Comparison of ENCODE assay signal across 17 cellular contexts in the genomic region with DNA sequence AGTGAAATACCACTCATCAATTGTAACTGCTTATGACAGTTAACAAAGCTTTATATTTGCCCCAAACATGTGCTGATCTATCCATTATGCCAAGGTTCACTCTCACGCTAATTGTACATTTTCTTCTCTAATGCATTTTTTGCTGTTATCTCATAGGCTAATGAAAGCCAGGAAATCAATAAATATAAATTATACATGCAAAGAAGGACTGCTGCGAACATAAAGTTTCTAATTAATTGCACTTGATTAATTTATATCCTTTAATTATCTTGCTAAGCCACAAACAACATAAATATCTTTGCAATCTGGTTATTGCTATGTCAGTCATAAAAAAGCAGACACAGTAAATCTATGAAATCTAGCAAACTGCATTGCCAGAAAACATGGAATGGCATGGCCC.
DNase-seq lines count a peak whose midpoint lies in the region; ATAC-seq and TF ChIP-seq lines count a peak whose summit lies in the region.
"Had no signal": no experiment of that assay in that cellular context is flagged by ENCODE, and none has a peak within 500 bp of the region (broad histone marks: within the 10 kb centered on the region; RNA-seq: fewer than 3 reads in every experiment).

No MANE protein-coding gene starts in this region.

- TF ChIP-seq POLR2A in ovary (IDR thresholded peaks at IDR 0.05): no peak

- H3K4me3 Mint-ChIP-seq in glutamatergic neuron (ENCODE audit: unreplicated experiment): no peak overlapping the region
- no peak overlapping the region for H3K4me3 Mint-ChIP-seq in activated CD4-positive, alpha-beta T cell treated with anti-CD3 and anti-CD28 coated beads, Interleukin-2, amount 10 ng/mL, durations not matched to agents 24 days and 14 days
- H3K4me3 Mint-ChIP-seq: B cell; CD4-positive, alpha-beta T cell; CD8-positive, alpha-beta T cell had no signal

- H3K36me3 ChIP-seq in KMS-11 (ENCODE audit: insufficient read depth) (no peaks in the 10 kb centered on the region), ovary (no peaks in the 10 kb centered on the region)
- H3K36me3 ChIP-seq: BLaER1 treated with 17β-estradiol and CSF1 and Interleukin-3, amounts not matched to agents 10 nM and 100 nM had no signal

- TF ChIP-seq CTCF in KMS-11 (conservative IDR thresholded peaks at IDR 0.05; ENCODE audit: low read depth, low read length): no peak
- TF ChIP-seq CTCF in glutamatergic neuron (IDR thresholded peaks at IDR 0.05; ENCODE audit: partially characterized antibody, unreplicated experiment): no peak
- no peak for TF ChIP-seq CTCF in ovary (IDR thresholded peaks at IDR 0.05)

- 85 to 95% (median 90%) methylated on average over 2 of the region's 2 CpGs for WGBS in ovary, 3 donors

- H3K9me3 ChIP-seq in ovary: no peaks in the 10 kb centered on the region
- H3K9me3 ChIP-seq: A549; BLaER1 treated with 17β-estradiol and CSF1 and Interleukin-3, amounts not matched to agents 10 nM and 100 nM; Caco-2 had no signal

- no peaks in the 10 kb centered on the region for H4K20me1 ChIP-seq in KMS-11 (ENCODE audit: insufficient read depth)
- H4K20me1 ChIP-seq: BLaER1 treated with 17β-estradiol and CSF1 and Interleukin-3, amounts not matched to agents 10 nM and 100 nM had no signal

- H2AFZ ChIP-seq in KMS-11 (ENCODE audit: low read depth): no peak overlapping the region

- peaks cover 6% of the 10 kb centered on the region for H3K9me3 Mint-ChIP-seq in glutamatergic neuron (ENCODE audit: unreplicated experiment)
- no peaks in the 10 kb centered on the region for H3K9me3 Mint-ChIP-seq in activated CD4-positive, alpha-beta T cell treated with anti-CD3 and anti-CD28 coated beads, Interleukin-2, amount 10 ng/mL, durations not matched to agents 24 days and 14 days

- H3K27me3 Mint-ChIP-seq in glutamatergic neuron (ENCODE audit: unreplicated experiment): peaks cover 4% of the 10 kb centered on the region
- no peaks in the 10 kb centered on the region for H3K27me3 Mint-ChIP-seq in activated CD4-positive, alpha-beta T cell treated with anti-CD3 and anti-CD28 coated beads, Interleukin-2, amount 10 ng/mL, durations not matched to agents 24 days and 14 days
- H3K27me3 Mint-ChIP-seq: B cell; CD4-positive, alpha-beta T cell had no signal

- no peak for ATAC-seq in SK-N-SH treated with all-trans-retinoic acid at 6 μM for 48 hours
- ATAC-seq: A549; CD8-positive, alpha-beta T cell had no signal

- no peaks in the 10 kb centered on the region for H3K79me2 ChIP-seq in KMS-11 (ENCODE audit: insufficient read depth, low read depth)

- intact Hi-C loops in ovary (cut with DNase I): no loop called here
- intact Hi-C loops in activated CD4-positive, alpha-beta T cell treated with anti-CD3 and anti-CD28 coated beads, Interleukin-2, amount 10 ng/mL, durations not matched to agents 24 days and 14 days (cut with micrococcal nuclease): no loop called here

- no peak for TF ChIP-seq EP300 in ovary (IDR thresholded peaks at IDR 0.05)

- H3K27me3 ChIP-seq in KMS-11 (ENCODE audit: insufficient read depth, low read depth): no peaks in the 10 kb centered on the region
- no peaks in the 10 kb centered on the region for H3K27me3 ChIP-seq in ovary
- H3K27me3 ChIP-seq: BLaER1 treated with 17β-estradiol and CSF1 and Interleukin-3, amounts not matched to agents 10 nM and 100 nM had no signal

- H3K4me3 ChIP-seq in KMS-11 (IDR thresholded peaks at IDR 0.05; ENCODE audit: insufficient read depth, low read depth, low read length) (no peak overlapping the region), ovary (no peak overlapping the region)
- H3K4me3 ChIP-seq: A549; BLaER1 treated with 17β-estradiol and CSF1 and Interleukin-3, amounts not matched to agents 10 nM and 100 nM had no signal

- peak overlapping the region; percentile 98 for H3K27ac Mint-ChIP-seq in glutamatergic neuron (ENCODE audit: unreplicated experiment)
- H3K27ac Mint-ChIP-seq in activated CD4-positive, alpha-beta T cell treated with anti-CD3 and anti-CD28 coated beads, Interleukin-2, amount 10 ng/mL, durations not matched to agents 24 days and 14 days: no peak overlapping the region
- H3K27ac Mint-ChIP-seq: B cell; CD4-positive, alpha-beta T cell; CD8-positive, alpha-beta T cell had no signal

- peak overlapping the region; percentile 24; the same call in 1 of the 2 replicates for H3K4me2 ChIP-seq in KMS-11
- H3K4me2 ChIP-seq: A549; BLaER1 treated with 17β-estradiol and CSF1 and Interleukin-3, amounts not matched to agents 10 nM and 100 nM had no signal

- peaks cover 60% of the 10 kb centered on the region for H3K4me1 Mint-ChIP-seq in glutamatergic neuron (ENCODE audit: low read depth, unreplicated experiment)
- no peaks in the 10 kb centered on the region for H3K4me1 Mint-ChIP-seq in activated CD4-positive, alpha-beta T cell treated with anti-CD3 and anti-CD28 coated beads, Interleukin-2, amount 10 ng/mL, durations not matched to agents 24 days and 14 days
- H3K4me1 Mint-ChIP-seq: B cell had no signal

- H3K27ac ChIP-seq in KMS-11 (no peak overlapping the region), ovary (no peak overlapping the region)
- H3K27ac ChIP-seq: 22Rv1; A549; BLaER1 treated with 17β-estradiol and CSF1 and Interleukin-3, amounts not matched to agents 10 nM and 100 nM; C4-2B had no signal

- H3K4me1 ChIP-seq in KMS-11 (ENCODE audit: low read depth, poor library complexity, severe bottlenecking) (peaks cover 48% of the 10 kb centered on the region), ovary (ENCODE audit: insufficient read depth) (no peaks in the 10 kb centered on the region)
- H3K4me1 ChIP-seq: A549, Caco-2 had no signal

- DNase-seq in glutamatergic neuron (no peak), ovary (no peak)
- no peak for DNase-seq in activated CD4-positive, alpha-beta T cell treated with anti-CD3 and anti-CD28 coated beads, Interleukin-2, amount 10 ng/mL, durations not matched to agents 24 days and 14 days
- DNase-seq: AML-193; Caco-2; Calu3; CD4-positive, alpha-beta T cell; CD8-positive, alpha-beta T cell; DMS79 treated with DMSO at 0.1 percent for 48 hours; GF-D8 had no signal

- no peaks in the 10 kb centered on the region for H3K36me3 Mint-ChIP-seq in glutamatergic neuron (ENCODE audit: unreplicated experiment)
- H3K36me3 Mint-ChIP-seq in activated CD4-positive, alpha-beta T cell treated with anti-CD3 and anti-CD28 coated beads, Interleukin-2, amount 10 ng/mL, durations not matched to agents 24 days and 14 days (ENCODE audit: low read depth): no peaks in the 10 kb centered on the region
- H3K36me3 Mint-ChIP-seq: CD8-positive, alpha-beta T cell had no signal

- H3K9ac ChIP-seq in KMS-11: no peak overlapping the region
- H3K9ac ChIP-seq: BLaER1 treated with 17β-estradiol and CSF1 and Interleukin-3, amounts not matched to agents 10 nM and 100 nM had no signal

TF ChIP-seq in SK-N-SH treated with all-trans-retinoic acid at 6 μM for 48 hours, 23 proteins besides CTCF, POLR2A, EP300 and RAD21:
- TF ChIP-seq ZNF70 (CRISPR knock-in tag; IDR thresholded peaks at IDR 0.05) (no peak), ZNF565 (CRISPR knock-in tag; conservative IDR thresholded peaks at IDR 0.05; ENCODE audit: low read depth) (no peak), TCF4 (CRISPR knock-in tag; IDR thresholded peaks at IDR 0.05; ENCODE audit: borderline replicate concordance) (peak; percentile 88), PPARA (CRISPR knock-in tag; IDR thresholded peaks at IDR 0.05; ENCODE audit: borderline replicate concordance) (no peak)
- TF ChIP-seq, protein P1, sequence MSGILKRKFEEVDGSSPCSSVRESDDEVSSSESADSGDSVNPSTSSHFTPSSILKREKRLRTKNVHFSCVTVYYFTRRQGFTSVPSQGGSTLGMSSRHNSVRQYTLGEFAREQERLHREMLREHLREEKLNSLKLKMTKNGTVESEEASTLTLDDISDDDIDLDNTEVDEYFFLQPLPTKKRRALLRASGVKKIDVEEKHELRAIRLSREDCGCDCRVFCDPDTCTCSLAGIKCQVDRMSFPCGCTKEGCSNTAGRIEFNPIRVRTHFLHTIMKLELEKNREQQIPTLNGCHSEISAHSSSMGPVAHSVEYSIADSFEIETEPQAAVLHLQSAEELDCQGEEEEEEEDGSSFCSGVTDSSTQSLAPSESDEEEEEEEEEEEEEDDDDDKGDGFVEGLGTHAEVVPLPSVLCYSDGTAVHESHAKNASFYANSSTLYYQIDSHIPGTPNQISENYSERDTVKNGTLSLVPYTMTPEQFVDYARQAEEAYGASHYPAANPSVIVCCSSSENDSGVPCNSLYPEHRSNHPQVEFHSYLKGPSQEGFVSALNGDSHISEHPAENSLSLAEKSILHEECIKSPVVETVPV (CRISPR knock-in tag; IDR thresholded peaks at IDR 0.05): 0 out of 2 replicates have a peak, but pooled peaks have one; percentile 52
- TF ChIP-seq, protein P2, sequence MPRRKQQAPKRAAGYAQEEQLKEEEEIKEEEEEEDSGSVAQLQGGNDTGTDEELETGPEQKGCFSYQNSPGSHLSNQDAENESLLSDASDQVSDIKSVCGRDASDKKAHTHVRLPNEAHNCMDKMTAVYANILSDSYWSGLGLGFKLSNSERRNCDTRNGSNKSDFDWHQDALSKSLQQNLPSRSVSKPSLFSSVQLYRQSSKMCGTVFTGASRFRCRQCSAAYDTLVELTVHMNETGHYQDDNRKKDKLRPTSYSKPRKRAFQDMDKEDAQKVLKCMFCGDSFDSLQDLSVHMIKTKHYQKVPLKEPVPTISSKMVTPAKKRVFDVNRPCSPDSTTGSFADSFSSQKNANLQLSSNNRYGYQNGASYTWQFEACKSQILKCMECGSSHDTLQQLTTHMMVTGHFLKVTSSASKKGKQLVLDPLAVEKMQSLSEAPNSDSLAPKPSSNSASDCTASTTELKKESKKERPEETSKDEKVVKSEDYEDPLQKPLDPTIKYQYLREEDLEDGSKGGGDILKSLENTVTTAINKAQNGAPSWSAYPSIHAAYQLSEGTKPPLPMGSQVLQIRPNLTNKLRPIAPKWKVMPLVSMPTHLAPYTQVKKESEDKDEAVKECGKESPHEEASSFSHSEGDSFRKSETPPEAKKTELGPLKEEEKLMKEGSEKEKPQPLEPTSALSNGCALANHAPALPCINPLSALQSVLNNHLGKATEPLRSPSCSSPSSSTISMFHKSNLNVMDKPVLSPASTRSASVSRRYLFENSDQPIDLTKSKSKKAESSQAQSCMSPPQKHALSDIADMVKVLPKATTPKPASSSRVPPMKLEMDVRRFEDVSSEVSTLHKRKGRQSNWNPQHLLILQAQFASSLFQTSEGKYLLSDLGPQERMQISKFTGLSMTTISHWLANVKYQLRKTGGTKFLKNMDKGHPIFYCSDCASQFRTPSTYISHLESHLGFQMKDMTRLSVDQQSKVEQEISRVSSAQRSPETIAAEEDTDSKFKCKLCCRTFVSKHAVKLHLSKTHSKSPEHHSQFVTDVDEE (CRISPR knock-in tag; IDR thresholded peaks at IDR 0.05): 0 out of 2 replicates have a peak, but pooled peaks have one; percentile 15
